ENCODE assay signal across 27 cellular contexts in genomic region chr4:44121210-44121609, GRCh38.
"Had no signal": no experiment of that assay in that cellular context is flagged by ENCODE, and none has a peak within 500 bp of the region (broad histone marks: within the 10 kb centered on the region; RNA-seq: fewer than 3 reads in every experiment).

No MANE protein-coding gene starts in this region.

- H3K4me1 Mint-ChIP-seq: activated naive CD8-positive, alpha-beta T cell treated with anti-CD3 and anti-CD28 coated beads, Interleukin-2, amount 10 ng/mL, durations not matched to agents 7 days and 5 days; central memory CD8-positive, alpha-beta T cell; stimulated activated effector memory CD8-positive, alpha-beta T cell treated with anti-CD3 and anti-CD28 coated beads, Interleukin-12 subunit alpha, Interleukin-12 subunit beta, amount 100 ng/mL, for 72 hours had no signal

- H3K9me3 Mint-ChIP-seq: activated naive CD8-positive, alpha-beta T cell treated with anti-CD3 and anti-CD28 coated beads, Interleukin-2, amount 10 ng/mL, durations not matched to agents 7 days and 5 days; activated T-helper 1 cell treated with anti-CD3 and anti-CD28 coated beads, Interleukin-12 subunit alpha, Interleukin-12 subunit beta, Interleukin-2, Interleukin-4 antibody, amounts not matched to agents 30 ng/mL and 10 ng/mL and 1 ng/mL, durations not matched to agents 14 hours and 24 hours and 36 hours; type B pancreatic cell had no signal

- H3K4me3 ChIP-seq: dorsolateral prefrontal cortex, left lung, lower lobe of right lung, mucosa of descending colon, right lobe of liver, vagina had no signal

- H3K9me3 ChIP-seq: lower lobe of right lung, right lobe of liver, vagina had no signal

- H3K27me3 Mint-ChIP-seq: activated naive CD8-positive, alpha-beta T cell treated with anti-CD3 and anti-CD28 coated beads, Interleukin-2, amount 10 ng/mL, durations not matched to agents 7 days and 5 days; central memory CD8-positive, alpha-beta T cell; natural killer cell treated with Interleukin-12 subunit alpha and Interleukin-12 subunit beta and Interleukin-15 and Interleukin-18, amount 100 ng/mL, for 72 hours; stimulated activated naive CD8-positive, alpha-beta T cell treated with anti-CD3 and anti-CD28 coated beads, Interleukin-15, Interleukin-2, amounts not matched to agents 100 ng/mL and 50 ng/mL, for 24 hours; type B pancreatic cell had no signal

- H3K4me3 Mint-ChIP-seq: activated naive CD4-positive, alpha-beta T cell treated with anti-CD3 and anti-CD28 coated beads for 36 hours; activated naive CD8-positive, alpha-beta T cell treated with anti-CD3 and anti-CD28 coated beads, Interleukin-2, amount 10 ng/mL, durations not matched to agents 7 days and 5 days; activated T-helper 1 cell treated with anti-CD3 and anti-CD28 coated beads, Interleukin-12 subunit alpha, Interleukin-12 subunit beta, Interleukin-2, Interleukin-4 antibody, amounts not matched to agents 30 ng/mL and 10 ng/mL and 1 ng/mL, durations not matched to agents 14 hours and 24 hours and 36 hours; central memory CD8-positive, alpha-beta T cell; natural killer cell treated with Interleukin-12 subunit alpha and Interleukin-12 subunit beta and Interleukin-15 and Interleukin-18, amount 100 ng/mL, for 72 hours; stimulated activated effector memory CD8-positive, alpha-beta T cell treated with anti-CD3 and anti-CD28 coated beads, Interleukin-12 subunit alpha, Interleukin-12 subunit beta, amount 100 ng/mL, for 72 hours; stimulated activated naive CD8-positive, alpha-beta T cell treated with anti-CD3 and anti-CD28 coated beads, Interleukin-15, Interleukin-2, amounts not matched to agents 100 ng/mL and 50 ng/mL, for 24 hours; T-helper 1 cell treated with Interleukin-12 subunit alpha and Interleukin-12 subunit beta and Interleukin-4 antibody, amounts not matched to agents 30 μg/mL and 1 μg/mL, for 36 hours; type B pancreatic cell had no signal

- H3K27ac Mint-ChIP-seq: activated naive CD4-positive, alpha-beta T cell treated with anti-CD3 and anti-CD28 coated beads for 36 hours; activated naive CD8-positive, alpha-beta T cell treated with anti-CD3 and anti-CD28 coated beads, Interleukin-2, amount 10 ng/mL, durations not matched to agents 7 days and 5 days; activated T-helper 1 cell treated with anti-CD3 and anti-CD28 coated beads, Interleukin-12 subunit alpha, Interleukin-12 subunit beta, Interleukin-2, Interleukin-4 antibody, amounts not matched to agents 30 ng/mL and 10 ng/mL and 1 ng/mL, durations not matched to agents 14 hours and 24 hours and 36 hours; natural killer cell treated with Interleukin-12 subunit alpha and Interleukin-12 subunit beta and Interleukin-15 and Interleukin-18, amount 100 ng/mL, for 72 hours; stimulated activated effector memory CD8-positive, alpha-beta T cell treated with anti-CD3 and anti-CD28 coated beads, Interleukin-12 subunit alpha, Interleukin-12 subunit beta, amount 100 ng/mL, for 72 hours; stimulated activated naive CD8-positive, alpha-beta T cell treated with anti-CD3 and anti-CD28 coated beads, Interleukin-15, Interleukin-2, amounts not matched to agents 100 ng/mL and 50 ng/mL, for 24 hours; T-helper 1 cell treated with Interleukin-12 subunit alpha and Interleukin-12 subunit beta and Interleukin-4 antibody, amounts not matched to agents 30 μg/mL and 1 μg/mL, for 36 hours; type B pancreatic cell had no signal

- H3K27me3 ChIP-seq: dorsolateral prefrontal cortex, left lung, right lobe of liver, vagina had no signal

- H3K27ac ChIP-seq: dorsolateral prefrontal cortex, left lung, lower lobe of right lung, right lobe of liver, vagina, VCaP had no signal

- ATAC-seq: left lung; lower lobe of right lung; mucosa of descending colon; natural killer cell treated with Interleukin-12 subunit alpha and Interleukin-12 subunit beta and Interleukin-15 and Interleukin-18, amount 100 ng/mL, for 72 hours; right lobe of liver; stimulated activated effector memory CD8-positive, alpha-beta T cell treated with anti-CD3 and anti-CD28 coated beads, Interleukin-12 subunit alpha, Interleukin-12 subunit beta, amount 100 ng/mL, for 72 hours had no signal

- DNase-seq: activated CD4-positive, alpha-beta T cell treated with anti-CD3 and anti-CD28 coated beads for 48 hours; activated CD4-positive, alpha-beta T cell treated with anti-CD3 and anti-CD28 coated beads, Interleukin-2, amount 50 U/mL, for 48 hours; activated CD8-positive, alpha-beta memory T cell treated with anti-CD3 and anti-CD28 coated beads, Interleukin-2, amount 50 U/mL, for 4 hours; activated effector memory CD4-positive, alpha-beta T cell treated with anti-CD3 and anti-CD28 coated beads, Interleukin-2, amount 50 U/mL, for 16 hours; activated naive CD4-positive, alpha-beta T cell treated with anti-CD3 and anti-CD28 coated beads for 36 hours; activated naive CD8-positive, alpha-beta T cell treated with anti-CD3 and anti-CD28 coated beads, Interleukin-2, amount 10 ng/mL, durations not matched to agents 7 days and 5 days; activated T-cell treated with anti-CD3 and anti-CD28 coated beads, Interleukin-2, amount 50 U/mL, for 1 hour; dorsolateral prefrontal cortex; effector memory CD4-positive, alpha-beta T cell; foreskin melanocyte; left lung; lower lobe of right lung; mucosa of descending colon; posterior cingulate gyrus; right lobe of liver; small intestine; stimulated activated CD4-positive, alpha-beta T cell treated with anti-CD3 and anti-CD28 coated beads, Interleukin-4, amount 100 ng/mL, for 24 hours; T-helper 9 cell had no signal

- H3K4me1 ChIP-seq: left lung, lower lobe of right lung, right lobe of liver, vagina had no signal

- H3K36me3 ChIP-seq: left lung, lower lobe of right lung, right lobe of liver, vagina had no signal

- H3K36me3 Mint-ChIP-seq: activated naive CD8-positive, alpha-beta T cell treated with anti-CD3 and anti-CD28 coated beads, Interleukin-2, amount 10 ng/mL, durations not matched to agents 7 days and 5 days; natural killer cell treated with Interleukin-12 subunit alpha and Interleukin-12 subunit beta and Interleukin-15 and Interleukin-18, amount 100 ng/mL, for 72 hours; stimulated activated effector memory CD8-positive, alpha-beta T cell treated with anti-CD3 and anti-CD28 coated beads, Interleukin-12 subunit alpha, Interleukin-12 subunit beta, amount 100 ng/mL, for 72 hours; type B pancreatic cell had no signal
